ENCODE assay signal across 9 cellular contexts in genomic region chr1:8040586-8040985, GRCh38. TPM values are rescaled to one million over a fixed set of nuclear protein-coding genes. Genes with fewer than 3 reads are reported as not detected.
A peak's percentile ranks its signal among the peaks of the same experiment; 100 is the strongest.
DNase-seq lines count a peak whose midpoint lies in the region; ATAC-seq and TF ChIP-seq lines count a peak whose summit lies in the region.
"Had no signal": no experiment of that assay in that cellular context is flagged by ENCODE, and none has a peak within 500 bp of the region (broad histone marks: within the 10 kb centered on the region; RNA-seq: fewer than 3 reads in every experiment).

No MANE protein-coding gene starts in this region.

- H3K36me3 Mint-ChIP-seq in CD8-positive, alpha-beta T cell = no peaks in the 10 kb centered on the region

- no peaks in the 10 kb centered on the region for H3K27me3 ChIP-seq in Panc1 (ENCODE audit: control insufficient read depth, insufficient read depth, low read length)
- no peaks in the 10 kb centered on the region for H3K27me3 ChIP-seq in CD8-positive, alpha-beta T cell (ENCODE audit: insufficient read depth, low read length)

- H3K4me1 Mint-ChIP-seq in CD8-positive, alpha-beta T cell (ENCODE audit: low read depth) = no peaks in the 10 kb centered on the region

- H3K27ac Mint-ChIP-seq in CD8-positive, alpha-beta T cell = no peak overlapping the region

- no peak for TF ChIP-seq CTCF in Panc1 (IDR thresholded peaks at IDR 0.05)
- no peak for TF ChIP-seq CTCF in fibroblast of pulmonary artery (IDR thresholded peaks at IDR 0.05; ENCODE audit: low read length, missing control alignments)
- TF ChIP-seq CTCF in retinal pigment epithelial cell (conservative IDR thresholded peaks at IDR 0.05; ENCODE audit: low read depth, low read length) = no peak
- no peak for TF ChIP-seq CTCF in CD8-positive, alpha-beta T cell (IDR thresholded peaks at IDR 0.05)

- peak overlapping the region; percentile 92 for H3K27ac ChIP-seq in Panc1 (ENCODE audit: low read length)
- H3K27ac ChIP-seq in CD8-positive, alpha-beta T cell (ENCODE audit: low read depth, low read length) = no peak overlapping the region

- H3K9me3 ChIP-seq in Panc1 (ENCODE audit: control insufficient read depth, insufficient read depth, low read depth, low read length) = peaks cover 33% of the 10 kb centered on the region; the same call in 1 of the 2 replicates
- H3K9me3 ChIP-seq in CD8-positive, alpha-beta T cell (ENCODE audit: low read length) = no peaks in the 10 kb centered on the region

- DNase-seq in EL = peak; percentile 98
- DNase-seq in Panc1 (ENCODE audit: low read depth, low spot score) = peak; percentile 95
- DNase-seq in fibroblast of pulmonary artery (ENCODE audit: low read depth) = peak; percentile 99
- peak; percentile 89 for DNase-seq in retinal pigment epithelial cell (ENCODE audit: low read depth)
- no peak for DNase-seq in activated CD4-positive, CD25-positive, alpha-beta regulatory T cell treated with anti-CD3 and anti-CD28 coated beads, Interleukin-2, amount 50 U/mL, for 72 hours
- DNase-seq in CD8-positive, alpha-beta T cell = no peak
- DNase-seq: RPMI8226 had no signal

- BruUV-seq in Panc1 (replicated peaks; lab: Mats Ljungman, UMichigan) = no TSS peak

- H3K4me3 Mint-ChIP-seq in CD8-positive, alpha-beta T cell = no peak overlapping the region

- H3K4me3 ChIP-seq in Panc1 (ENCODE audit: low read depth in 2 of 2, low read length in 2 of 2) (no peak overlapping the region), fibroblast of pulmonary artery (replicated peaks; ENCODE audit: low read depth, low read length) (no peak overlapping the region), retinal pigment epithelial cell (ENCODE audit: low read length) (no peak overlapping the region)
- H3K4me3 ChIP-seq in CD8-positive, alpha-beta T cell (ENCODE audit: low read depth, low read length) = no peak overlapping the region

- intact Hi-C loops in Panc1 (cut with micrococcal nuclease; ENCODE audit: unreplicated experiment) = no loop called here
- intact Hi-C loops in CD8-positive, alpha-beta T cell (cut with DNase I, micrococcal nuclease) = no loop called here

- CTCF ChIA-PET in Panc1 (lab: Charles Lee) = no interaction called here
- CTCF ChIA-PET in CD8-positive, alpha-beta T cell (lab: Charles Lee) = interaction anchor here (1.1 to 2.0 kb wide), 4 partner anchors 10 to 309 kb away, joined by 3 to 5 read pairs (median 3); no protein-coding TSS in a partner anchor

- no peaks in the 10 kb centered on the region for H3K36me3 ChIP-seq in Panc1 (ENCODE audit: control insufficient read depth, insufficient read depth, low read length)
- no peaks in the 10 kb centered on the region for H3K36me3 ChIP-seq in CD8-positive, alpha-beta T cell (ENCODE audit: insufficient read depth, low read length)

- ATAC-seq in Panc1 (peak; percentile 97), GM19397 (IDR thresholded peaks at IDR 0.05; ENCODE audit: unreplicated experiment) (no peak), GM21360 (IDR thresholded peaks at IDR 0.05; ENCODE audit: unreplicated experiment) (no peak)
- no peak for ATAC-seq in CD8-positive, alpha-beta T cell

- POLR2A ChIA-PET in Panc1 (lab: Charles Lee) = interaction anchor here (0.6 kb wide), 2 partner anchors 35 to 190 kb away, joined by 3 read pairs; no protein-coding TSS in a partner anchor
- POLR2A ChIA-PET in CD8-positive, alpha-beta T cell (lab: Charles Lee) = no interaction called here

- in situ Hi-C loops in Panc1 (cut with HindIII; ENCODE audit: low pct_unique_long_range_greater_than_20kb, low sequenced_read_pairs) = no loop called here

- peaks cover 7% of the 10 kb centered on the region for H3K9me3 Mint-ChIP-seq in CD8-positive, alpha-beta T cell

- H3K4me1 ChIP-seq in Panc1 (ENCODE audit: control insufficient read depth, insufficient read depth, low read length) = peaks cover 13% of the 10 kb centered on the region
- H3K4me1 ChIP-seq in CD8-positive, alpha-beta T cell (ENCODE audit: insufficient read depth, low read length) = no peaks in the 10 kb centered on the region

- peaks cover 7% of the 10 kb centered on the region for H3K27me3 Mint-ChIP-seq in CD8-positive, alpha-beta T cell (ENCODE audit: low read depth)

RNA-seq across cellular contexts. Expression of gene ERRFI1, which starts 14.5 kb away (rescaled TPM):
- total RNA-seq in Panc1 (2021; ENCODE audit: unreplicated experiment) = 299 TPM
- 276 TPM for polyA plus RNA-seq in Panc1 (2012; ENCODE audit: insufficient read length)
- 1 to 10 TPM; 4.4 to 4.9 TPM for total RNA-seq in CD8-positive, alpha-beta T cell

Comparison
In these comparisons a context has a peak if more than half of its experiments do, and no peak if none do; other contexts are left out.
1. DNase-seq: peak in EL (single experiment), Panc1 (single experiment), fibroblast of pulmonary artery (single experiment) and retinal pigment epithelial cell (single experiment); none in activated CD4-positive, CD25-positive, alpha-beta regulatory T cell treated with anti-CD3 and anti-CD28 coated beads, Interleukin-2, amount 50 U/mL, for 72 hours (single experiment) and CD8-positive, alpha-beta T cell (0 of 7).
2. RNA of gene ERRFI1, which starts 14.5 kb away (total RNA-seq): 299 TPM in Panc1 (single experiment); 4.4 to 4.9 TPM in CD8-positive, alpha-beta T cell; every median in the first group is over 10 times any median in the second.